29 cellular contexts compared by ENCODE assay signal in genomic region chr13:61485128-61485765, GRCh38.
"Had no signal": no experiment of that assay in that cellular context is flagged by ENCODE, and none has a peak within 500 bp of the region (broad histone marks: within the 10 kb centered on the region; RNA-seq: fewer than 3 reads in every experiment).

No MANE protein-coding gene starts in this region.

- H3K36me3 ChIP-seq: colonic mucosa, esophagus muscularis mucosa, esophagus squamous epithelium, gastrocnemius medialis, gastroesophageal sphincter, heart left ventricle, heart right ventricle had no signal

- H2AFZ ChIP-seq: hepatocyte had no signal

- H3K27ac Mint-ChIP-seq: dendritic cell treated with granulocyte-macrophage colony-stimulating factor and Interleukin-4, amounts not matched to agents 40 ng/mL and 50 ng/mL, for 4 days; effector memory CD8-positive, alpha-beta T cell; endodermal cell had no signal

- H3K4me1 ChIP-seq: colonic mucosa, esophagus muscularis mucosa, esophagus squamous epithelium, foreskin keratinocyte, gastrocnemius medialis, gastroesophageal sphincter, heart left ventricle, heart right ventricle had no signal

- H3K27me3 ChIP-seq: colonic mucosa, esophagus muscularis mucosa, esophagus squamous epithelium, foreskin keratinocyte, gastrocnemius medialis, gastroesophageal sphincter, heart left ventricle, heart right ventricle, hepatocyte had no signal

- DNase-seq: colonic mucosa; cortex of kidney; dermis blood vessel endothelial cell; dorsolateral prefrontal cortex; effector CD4-positive, alpha-beta T cell; effector CD8-positive, alpha-beta T cell; effector memory CD4-positive, alpha-beta T cell; effector memory CD8-positive, alpha-beta T cell; endodermal cell; erythroblast; esophagus squamous epithelium; foreskin fibroblast; foreskin keratinocyte; foreskin melanocyte; gastrocnemius medialis; glutamatergic neuron; head of caudate nucleus; heart left ventricle; heart right ventricle had no signal

- H3K4me1 Mint-ChIP-seq: endodermal cell had no signal

- H3K9me3 ChIP-seq: colonic mucosa, esophagus muscularis mucosa, esophagus squamous epithelium, gastrocnemius medialis, gastroesophageal sphincter had no signal

- H3K27ac ChIP-seq: colonic mucosa, coronary artery, dorsolateral prefrontal cortex, epithelial cell of prostate, esophagus muscularis mucosa, esophagus squamous epithelium, foreskin keratinocyte, gastrocnemius medialis, gastroesophageal sphincter, heart left ventricle, heart right ventricle, hepatocyte had no signal

- H3K9me3 Mint-ChIP-seq: endodermal cell had no signal

- H3K4me2 ChIP-seq: hepatocyte had no signal

- FAIRE-seq: endometrium, endothelial cell of umbilical vein, frontal cortex had no signal

- H3K4me3 ChIP-seq: colonic mucosa, coronary artery, dorsolateral prefrontal cortex, esophagus muscularis mucosa, esophagus squamous epithelium, gastrocnemius medialis, gastroesophageal sphincter, heart left ventricle, heart right ventricle, hepatocyte had no signal

- H3K27me3 Mint-ChIP-seq: dendritic cell treated with granulocyte-macrophage colony-stimulating factor and Interleukin-4, amounts not matched to agents 40 ng/mL and 50 ng/mL, for 4 days; effector memory CD8-positive, alpha-beta T cell had no signal

- ATAC-seq: effector memory CD8-positive, alpha-beta T cell; esophagus mucosa; foreskin keratinocyte; gastrocnemius medialis; gastroesophageal sphincter; heart left ventricle; heart right ventricle had no signal

- H3K79me2 ChIP-seq: hepatocyte had no signal

- H3K4me3 Mint-ChIP-seq: dendritic cell treated with granulocyte-macrophage colony-stimulating factor and Interleukin-4, amounts not matched to agents 40 ng/mL and 50 ng/mL, for 4 days; effector memory CD8-positive, alpha-beta T cell; endodermal cell had no signal
